In genomic region chrX:49191033-49191871, GRCh38 we compare ENCODE assay signal across 1 cellular context.
TF ChIP-seq lines count a peak whose summit lies in the region.

No MANE protein-coding gene starts in this region.

TF ChIP-seq in HEK293, 187 proteins besides CTCF, POLR2A, EP300 and RAD21 (continued from another document):
- TF ChIP-seq ZNF138 (tag by site-specific recombination; IDR thresholded peaks at IDR 0.05; ENCODE audit: borderline replicate concordance) (no peak), ZNF302 (tag by site-specific recombination; IDR thresholded peaks at IDR 0.05; ENCODE audit: low read depth) (no peak), ZFP37 (tag by site-specific recombination; IDR thresholded peaks at IDR 0.05) (peak; percentile 30; the same call in 1 of the 2 replicates), ZIC2 (tag by site-specific recombination; IDR thresholded peaks at IDR 0.05) (peak; percentile 37), ZNF423 (tag by site-specific recombination; IDR thresholded peaks at IDR 0.05) (no peak), ZBTB44 (tag by site-specific recombination; IDR thresholded peaks at IDR 0.05) (no peak), ZNF114 (tag by site-specific recombination; IDR thresholded peaks at IDR 0.05) (no peak), FEZF1 (tag by site-specific recombination; IDR thresholded peaks at IDR 0.05) (0 out of 2 replicates have a peak, but pooled peaks have one; percentile 12), ZNF596 (tag by site-specific recombination; IDR thresholded peaks at IDR 0.05) (no peak), BCL11B (tag by site-specific recombination; IDR thresholded peaks at IDR 0.05; ENCODE audit: low read depth) (peak; percentile 61; the same call in 1 of the 2 replicates), BCL6B (tag by site-specific recombination; IDR thresholded peaks at IDR 0.05) (no peak), ELK4 (IDR thresholded peaks at IDR 0.05; ENCODE audit: borderline replicate concordance, low read depth, low read length) (no peak), ZNF768 (tag by site-specific recombination; IDR thresholded peaks at IDR 0.05) (no peak), SCRT1 (tag by site-specific recombination; IDR thresholded peaks at IDR 0.05; ENCODE audit: borderline replicate concordance) (peak; percentile 76; the same call in 1 of the 2 replicates), ZBTB20 (tag by site-specific recombination; IDR thresholded peaks at IDR 0.05) (peak; percentile 99), MZF1 (tag by site-specific recombination; IDR thresholded peaks at IDR 0.05; ENCODE audit: borderline replicate concordance) (no peak), ZNF785 (tag by site-specific recombination; IDR thresholded peaks at IDR 0.05) (no peak), GLI2 (tag by site-specific recombination; IDR thresholded peaks at IDR 0.05; ENCODE audit: borderline replicate concordance, low read depth) (no peak), ZNF664 (tag by site-specific recombination; IDR thresholded peaks at IDR 0.05) (no peak), MYNN (tag by site-specific recombination; IDR thresholded peaks at IDR 0.05; ENCODE audit: borderline replicate concordance) (no peak), ZBTB1 (tag by site-specific recombination; IDR thresholded peaks at IDR 0.05) (no peak), ZNF473 (tag by site-specific recombination; IDR thresholded peaks at IDR 0.05) (no peak), ZNF366 (tag by site-specific recombination; conservative IDR thresholded peaks at IDR 0.05) (peak; percentile 100), HOXC10 (CRISPR knock-in tag; IDR thresholded peaks at IDR 0.05) (no peak), HOXA7 (CRISPR knock-in tag; IDR thresholded peaks at IDR 0.05; ENCODE audit: borderline replicate concordance) (no peak), TCF7L2 (IDR thresholded peaks at IDR 0.05; ENCODE audit: borderline replicate concordance, low read depth, low read length) (no peak), ZXDB (tag by site-specific recombination; IDR thresholded peaks at IDR 0.05) (peak; percentile 73), ZNF350 (tag by site-specific recombination; IDR thresholded peaks at IDR 0.05) (no peak), ZNF561 (tag by site-specific recombination; IDR thresholded peaks at IDR 0.05; ENCODE audit: borderline replicate concordance) (0 out of 2 replicates have a peak, but pooled peaks have one; percentile 29), ZNF341 (tag by site-specific recombination; IDR thresholded peaks at IDR 0.05; ENCODE audit: low read depth) (peak; percentile 77), ZNF548 (tag by site-specific recombination; IDR thresholded peaks at IDR 0.05) (no peak), ZNF658 (tag by site-specific recombination; IDR thresholded peaks at IDR 0.05) (no peak), ZNF121 (tag by site-specific recombination; IDR thresholded peaks at IDR 0.05) (no peak), ZNF311 (tag by site-specific recombination; IDR thresholded peaks at IDR 0.05; ENCODE audit: borderline replicate concordance) (no peak), ZNF37A (tag by site-specific recombination; IDR thresholded peaks at IDR 0.05) (no peak), ZNF621 (tag by site-specific recombination; IDR thresholded peaks at IDR 0.05) (no peak), ZNF214 (tag by site-specific recombination; IDR thresholded peaks at IDR 0.05; ENCODE audit: borderline replicate concordance) (no peak), ZNF26 (tag by site-specific recombination; IDR thresholded peaks at IDR 0.05) (no peak), ZNF530 (tag by site-specific recombination; IDR thresholded peaks at IDR 0.05; ENCODE audit: low read depth) (no peak), TRIM28 (IDR thresholded peaks at IDR 0.05; ENCODE audit: borderline replicate concordance, low read length) (no peak)
- TF ChIP-seq, protein P1, sequence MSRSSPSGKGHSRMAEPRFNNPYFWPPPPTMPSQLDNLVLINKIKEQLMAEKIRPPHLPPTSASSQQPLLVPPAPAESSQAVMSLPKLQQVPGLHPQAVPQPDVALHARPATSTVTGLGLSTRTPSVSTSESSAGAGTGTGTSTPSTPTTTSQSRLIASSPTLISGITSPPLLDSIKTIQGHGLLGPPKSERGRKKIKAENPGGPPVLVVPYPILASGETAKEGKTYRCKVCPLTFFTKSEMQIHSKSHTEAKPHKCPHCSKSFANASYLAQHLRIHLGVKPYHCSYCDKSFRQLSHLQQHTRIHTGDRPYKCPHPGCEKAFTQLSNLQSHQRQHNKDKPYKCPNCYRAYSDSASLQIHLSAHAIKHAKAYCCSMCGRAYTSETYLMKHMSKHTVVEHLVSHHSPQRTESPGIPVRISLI (tag by site-specific recombination; IDR thresholded peaks at IDR 0.05), result peak; percentile 88
- TF ChIP-seq, protein P2, sequence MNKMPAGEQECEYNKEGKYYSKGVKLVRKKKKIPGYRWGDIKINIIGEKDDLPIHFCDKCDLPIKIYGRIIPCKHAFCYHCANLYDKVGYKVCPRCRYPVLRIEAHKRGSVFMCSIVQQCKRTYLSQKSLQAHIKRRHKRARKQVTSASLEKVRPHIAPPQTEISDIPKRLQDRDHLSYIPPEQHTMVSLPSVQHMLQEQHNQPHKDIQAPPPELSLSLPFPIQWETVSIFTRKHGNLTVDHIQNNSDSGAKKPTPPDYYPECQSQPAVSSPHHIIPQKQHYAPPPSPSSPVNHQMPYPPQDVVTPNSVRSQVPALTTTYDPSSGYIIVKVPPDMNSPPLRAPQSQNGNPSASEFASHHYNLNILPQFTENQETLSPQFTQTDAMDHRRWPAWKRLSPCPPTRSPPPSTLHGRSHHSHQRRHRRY (tag by site-specific recombination; IDR thresholded peaks at IDR 0.05), result no peak
- TF ChIP-seq, protein P3, sequence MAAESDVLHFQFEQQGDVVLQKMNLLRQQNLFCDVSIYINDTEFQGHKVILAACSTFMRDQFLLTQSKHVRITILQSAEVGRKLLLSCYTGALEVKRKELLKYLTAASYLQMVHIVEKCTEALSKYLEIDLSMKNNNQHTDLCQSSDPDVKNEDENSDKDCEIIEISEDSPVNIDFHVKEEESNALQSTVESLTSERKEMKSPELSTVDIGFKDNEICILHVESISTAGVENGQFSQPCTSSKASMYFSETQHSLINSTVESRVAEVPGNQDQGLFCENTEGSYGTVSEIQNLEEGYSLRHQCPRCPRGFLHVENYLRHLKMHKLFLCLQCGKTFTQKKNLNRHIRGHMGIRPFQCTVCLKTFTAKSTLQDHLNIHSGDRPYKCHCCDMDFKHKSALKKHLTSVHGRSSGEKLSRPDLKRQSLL (tag by site-specific recombination; IDR thresholded peaks at IDR 0.05), result no peak
- TF ChIP-seq, protein P4, sequence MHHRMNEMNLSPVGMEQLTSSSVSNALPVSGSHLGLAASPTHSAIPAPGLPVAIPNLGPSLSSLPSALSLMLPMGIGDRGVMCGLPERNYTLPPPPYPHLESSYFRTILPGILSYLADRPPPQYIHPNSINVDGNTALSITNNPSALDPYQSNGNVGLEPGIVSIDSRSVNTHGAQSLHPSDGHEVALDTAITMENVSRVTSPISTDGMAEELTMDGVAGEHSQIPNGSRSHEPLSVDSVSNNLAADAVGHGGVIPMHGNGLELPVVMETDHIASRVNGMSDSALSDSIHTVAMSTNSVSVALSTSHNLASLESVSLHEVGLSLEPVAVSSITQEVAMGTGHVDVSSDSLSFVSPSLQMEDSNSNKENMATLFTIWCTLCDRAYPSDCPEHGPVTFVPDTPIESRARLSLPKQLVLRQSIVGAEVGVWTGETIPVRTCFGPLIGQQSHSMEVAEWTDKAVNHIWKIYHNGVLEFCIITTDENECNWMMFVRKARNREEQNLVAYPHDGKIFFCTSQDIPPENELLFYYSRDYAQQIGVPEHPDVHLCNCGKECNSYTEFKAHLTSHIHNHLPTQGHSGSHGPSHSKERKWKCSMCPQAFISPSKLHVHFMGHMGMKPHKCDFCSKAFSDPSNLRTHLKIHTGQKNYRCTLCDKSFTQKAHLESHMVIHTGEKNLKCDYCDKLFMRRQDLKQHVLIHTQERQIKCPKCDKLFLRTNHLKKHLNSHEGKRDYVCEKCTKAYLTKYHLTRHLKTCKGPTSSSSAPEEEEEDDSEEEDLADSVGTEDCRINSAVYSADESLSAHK (tag by site-specific recombination; IDR thresholded peaks at IDR 0.05), result peak; percentile 65
- TF ChIP-seq, protein P5, sequence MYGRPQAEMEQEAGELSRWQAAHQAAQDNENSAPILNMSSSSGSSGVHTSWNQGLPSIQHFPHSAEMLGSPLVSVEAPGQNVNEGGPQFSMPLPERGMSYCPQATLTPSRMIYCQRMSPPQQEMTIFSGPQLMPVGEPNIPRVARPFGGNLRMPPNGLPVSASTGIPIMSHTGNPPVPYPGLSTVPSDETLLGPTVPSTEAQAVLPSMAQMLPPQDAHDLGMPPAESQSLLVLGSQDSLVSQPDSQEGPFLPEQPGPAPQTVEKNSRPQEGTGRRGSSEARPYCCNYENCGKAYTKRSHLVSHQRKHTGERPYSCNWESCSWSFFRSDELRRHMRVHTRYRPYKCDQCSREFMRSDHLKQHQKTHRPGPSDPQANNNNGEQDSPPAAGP (tag by site-specific recombination; IDR thresholded peaks at IDR 0.05), result no peak
- TF ChIP-seq, protein P6, sequence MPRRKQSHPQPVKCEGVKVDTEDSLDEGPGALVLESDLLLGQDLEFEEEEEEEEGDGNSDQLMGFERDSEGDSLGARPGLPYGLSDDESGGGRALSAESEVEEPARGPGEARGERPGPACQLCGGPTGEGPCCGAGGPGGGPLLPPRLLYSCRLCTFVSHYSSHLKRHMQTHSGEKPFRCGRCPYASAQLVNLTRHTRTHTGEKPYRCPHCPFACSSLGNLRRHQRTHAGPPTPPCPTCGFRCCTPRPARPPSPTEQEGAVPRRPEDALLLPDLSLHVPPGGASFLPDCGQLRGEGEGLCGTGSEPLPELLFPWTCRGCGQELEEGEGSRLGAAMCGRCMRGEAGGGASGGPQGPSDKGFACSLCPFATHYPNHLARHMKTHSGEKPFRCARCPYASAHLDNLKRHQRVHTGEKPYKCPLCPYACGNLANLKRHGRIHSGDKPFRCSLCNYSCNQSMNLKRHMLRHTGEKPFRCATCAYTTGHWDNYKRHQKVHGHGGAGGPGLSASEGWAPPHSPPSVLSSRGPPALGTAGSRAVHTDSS (tag by site-specific recombination; IDR thresholded peaks at IDR 0.05), result no peak
TF ChIP-seq in HEK293: peak in this region for 43.
